1 cellular context compared by ENCODE assay signal in genomic region chr4:119321921-119322687, GRCh38.
TF ChIP-seq lines count a peak whose summit lies in the region.

TSS of gene FABP2 (minus strand) at chr4:119322138. CDS start at chr4:119322102, 36 bp downstream.

TF ChIP-seq in HEK293, 187 proteins besides CTCF, POLR2A, EP300 and RAD21 (continued from another document):
- TF ChIP-seq, protein P1, sequence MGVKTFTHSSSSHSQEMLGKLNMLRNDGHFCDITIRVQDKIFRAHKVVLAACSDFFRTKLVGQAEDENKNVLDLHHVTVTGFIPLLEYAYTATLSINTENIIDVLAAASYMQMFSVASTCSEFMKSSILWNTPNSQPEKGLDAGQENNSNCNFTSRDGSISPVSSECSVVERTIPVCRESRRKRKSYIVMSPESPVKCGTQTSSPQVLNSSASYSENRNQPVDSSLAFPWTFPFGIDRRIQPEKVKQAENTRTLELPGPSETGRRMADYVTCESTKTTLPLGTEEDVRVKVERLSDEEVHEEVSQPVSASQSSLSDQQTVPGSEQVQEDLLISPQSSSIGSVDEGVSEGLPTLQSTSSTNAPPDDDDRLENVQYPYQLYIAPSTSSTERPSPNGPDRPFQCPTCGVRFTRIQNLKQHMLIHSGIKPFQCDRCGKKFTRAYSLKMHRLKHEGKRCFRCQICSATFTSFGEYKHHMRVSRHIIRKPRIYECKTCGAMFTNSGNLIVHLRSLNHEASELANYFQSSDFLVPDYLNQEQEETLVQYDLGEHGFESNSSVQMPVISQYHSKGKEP (tag by site-specific recombination; IDR thresholded peaks at IDR 0.05), result 0 out of 2 replicates have a peak, but pooled peaks have one; percentile 40
- TF ChIP-seq IKZF3 (tag by site-specific recombination; IDR thresholded peaks at IDR 0.05) (peak; percentile 51; the same call in 1 of the 2 replicates), KLF9 (tag by site-specific recombination; IDR thresholded peaks at IDR 0.05; ENCODE audit: low read depth) (no peak), BCL6B (tag by site-specific recombination; IDR thresholded peaks at IDR 0.05) (peak; percentile 50; the same call in 1 of the 2 replicates), BCL11B (tag by site-specific recombination; IDR thresholded peaks at IDR 0.05; ENCODE audit: low read depth) (no peak), ZSCAN30 (tag by site-specific recombination; IDR thresholded peaks at IDR 0.05) (0 out of 2 replicates have a peak, but pooled peaks have one; percentile 5)
- TF ChIP-seq, protein P2, sequence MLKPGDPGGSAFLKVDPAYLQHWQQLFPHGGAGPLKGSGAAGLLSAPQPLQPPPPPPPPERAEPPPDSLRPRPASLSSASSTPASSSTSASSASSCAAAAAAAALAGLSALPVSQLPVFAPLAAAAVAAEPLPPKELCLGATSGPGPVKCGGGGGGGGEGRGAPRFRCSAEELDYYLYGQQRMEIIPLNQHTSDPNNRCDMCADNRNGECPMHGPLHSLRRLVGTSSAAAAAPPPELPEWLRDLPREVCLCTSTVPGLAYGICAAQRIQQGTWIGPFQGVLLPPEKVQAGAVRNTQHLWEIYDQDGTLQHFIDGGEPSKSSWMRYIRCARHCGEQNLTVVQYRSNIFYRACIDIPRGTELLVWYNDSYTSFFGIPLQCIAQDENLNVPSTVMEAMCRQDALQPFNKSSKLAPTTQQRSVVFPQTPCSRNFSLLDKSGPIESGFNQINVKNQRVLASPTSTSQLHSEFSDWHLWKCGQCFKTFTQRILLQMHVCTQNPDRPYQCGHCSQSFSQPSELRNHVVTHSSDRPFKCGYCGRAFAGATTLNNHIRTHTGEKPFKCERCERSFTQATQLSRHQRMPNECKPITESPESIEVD (tag by site-specific recombination; IDR thresholded peaks at IDR 0.05), result peak; percentile 78
- TF ChIP-seq, protein P3, sequence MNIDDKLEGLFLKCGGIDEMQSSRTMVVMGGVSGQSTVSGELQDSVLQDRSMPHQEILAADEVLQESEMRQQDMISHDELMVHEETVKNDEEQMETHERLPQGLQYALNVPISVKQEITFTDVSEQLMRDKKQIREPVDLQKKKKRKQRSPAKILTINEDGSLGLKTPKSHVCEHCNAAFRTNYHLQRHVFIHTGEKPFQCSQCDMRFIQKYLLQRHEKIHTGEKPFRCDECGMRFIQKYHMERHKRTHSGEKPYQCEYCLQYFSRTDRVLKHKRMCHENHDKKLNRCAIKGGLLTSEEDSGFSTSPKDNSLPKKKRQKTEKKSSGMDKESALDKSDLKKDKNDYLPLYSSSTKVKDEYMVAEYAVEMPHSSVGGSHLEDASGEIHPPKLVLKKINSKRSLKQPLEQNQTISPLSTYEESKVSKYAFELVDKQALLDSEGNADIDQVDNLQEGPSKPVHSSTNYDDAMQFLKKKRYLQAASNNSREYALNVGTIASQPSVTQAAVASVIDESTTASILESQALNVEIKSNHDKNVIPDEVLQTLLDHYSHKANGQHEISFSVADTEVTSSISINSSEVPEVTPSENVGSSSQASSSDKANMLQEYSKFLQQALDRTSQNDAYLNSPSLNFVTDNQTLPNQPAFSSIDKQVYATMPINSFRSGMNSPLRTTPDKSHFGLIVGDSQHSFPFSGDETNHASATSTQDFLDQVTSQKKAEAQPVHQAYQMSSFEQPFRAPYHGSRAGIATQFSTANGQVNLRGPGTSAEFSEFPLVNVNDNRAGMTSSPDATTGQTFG (tag by site-specific recombination; IDR thresholded peaks at IDR 0.05; ENCODE audit: borderline replicate concordance), result no peak
